ENCODE assay signal across 1 cellular context in the genomic region with DNA sequence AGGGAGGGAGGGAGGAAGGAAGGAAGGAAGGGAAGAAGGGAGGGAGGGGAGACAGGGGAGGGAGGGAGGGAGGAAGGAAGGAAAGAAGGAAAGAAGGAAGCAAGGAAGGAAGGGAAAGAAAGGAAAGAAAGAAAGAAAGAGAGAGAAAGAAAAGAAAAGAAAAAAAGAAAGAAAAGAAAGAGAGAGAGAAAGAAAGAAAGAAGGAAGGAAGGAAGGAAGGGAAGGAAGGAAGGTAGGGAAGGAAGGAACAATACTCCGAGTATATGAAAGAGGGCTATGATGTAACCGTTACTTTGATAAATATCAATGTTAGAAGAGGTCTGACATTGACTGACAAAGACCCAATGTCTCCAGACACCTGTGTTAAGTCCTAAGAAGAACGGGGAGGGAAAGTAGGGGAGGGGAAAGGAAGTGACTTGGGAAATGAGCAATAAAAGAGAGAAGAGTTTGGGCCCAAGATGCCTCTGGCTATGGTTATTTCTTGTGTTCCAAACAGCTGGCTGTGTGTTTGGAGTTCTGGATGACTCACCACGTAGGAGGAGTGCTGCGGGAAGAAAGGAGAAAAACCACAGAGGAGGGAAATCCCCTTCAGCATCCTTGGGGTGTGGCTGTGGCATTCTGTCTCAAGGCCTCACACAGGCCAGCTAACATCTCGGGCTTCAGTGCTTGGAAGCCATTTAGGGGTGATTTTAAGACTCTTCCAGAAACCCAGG.
TF ChIP-seq lines count a peak whose summit lies in the region.

No MANE protein-coding gene starts in this region.

TF ChIP-seq in SK-N-SH treated with all-trans-retinoic acid at 6 μM for 48 hours, 23 proteins besides CTCF, POLR2A, EP300 and RAD21 (continued from another document):
- TF ChIP-seq, protein P1, sequence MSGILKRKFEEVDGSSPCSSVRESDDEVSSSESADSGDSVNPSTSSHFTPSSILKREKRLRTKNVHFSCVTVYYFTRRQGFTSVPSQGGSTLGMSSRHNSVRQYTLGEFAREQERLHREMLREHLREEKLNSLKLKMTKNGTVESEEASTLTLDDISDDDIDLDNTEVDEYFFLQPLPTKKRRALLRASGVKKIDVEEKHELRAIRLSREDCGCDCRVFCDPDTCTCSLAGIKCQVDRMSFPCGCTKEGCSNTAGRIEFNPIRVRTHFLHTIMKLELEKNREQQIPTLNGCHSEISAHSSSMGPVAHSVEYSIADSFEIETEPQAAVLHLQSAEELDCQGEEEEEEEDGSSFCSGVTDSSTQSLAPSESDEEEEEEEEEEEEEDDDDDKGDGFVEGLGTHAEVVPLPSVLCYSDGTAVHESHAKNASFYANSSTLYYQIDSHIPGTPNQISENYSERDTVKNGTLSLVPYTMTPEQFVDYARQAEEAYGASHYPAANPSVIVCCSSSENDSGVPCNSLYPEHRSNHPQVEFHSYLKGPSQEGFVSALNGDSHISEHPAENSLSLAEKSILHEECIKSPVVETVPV (CRISPR knock-in tag; IDR thresholded peaks at IDR 0.05), result no peak
- TF ChIP-seq ZNF8 (CRISPR knock-in tag; IDR thresholded peaks at IDR 0.05), result no peak
- no peak for TF ChIP-seq SNAI2 (CRISPR knock-in tag; IDR thresholded peaks at IDR 0.05)
- TF ChIP-seq RARB (CRISPR knock-in tag; IDR thresholded peaks at IDR 0.05), result no peak
- TF ChIP-seq ARNTL (CRISPR knock-in tag; IDR thresholded peaks at IDR 0.05; ENCODE audit: borderline replicate concordance, low read depth), result no peak
- no peak for TF ChIP-seq CSDC2 (CRISPR knock-in tag; IDR thresholded peaks at IDR 0.05)
TF ChIP-seq in SK-N-SH treated with all-trans-retinoic acid at 6 μM for 48 hours: peak in this region for 0.
